Comparison of ENCODE assay signal across 8 cellular contexts in genomic region chr11:61791737-61792309, GRCh38. TPM values are rescaled to one million over a fixed set of nuclear protein-coding genes. Genes with fewer than 3 reads are reported as not detected.
DNase-seq lines count a peak whose midpoint lies in the region; ATAC-seq and TF ChIP-seq lines count a peak whose summit lies in the region.

No MANE protein-coding gene starts in this region.

- H2AFZ ChIP-seq in GM23248 = peak overlapping the region; percentile 88

- no peak for TF ChIP-seq RAD21 in liver (IDR thresholded peaks at IDR 0.05)

- no peaks in the 10 kb centered on the region for H4K20me1 ChIP-seq in GM23248 (ENCODE audit: insufficient read depth)

- DNase-seq in COLO668 (lab: John Stamatoyannopoulos, UW; ENCODE audit: unreplicated experiment) (peak; percentile 62), GM23248 (peak; percentile 98), NAMALWA (ENCODE audit: low spot score) (peak; percentile 72), T1000 (lab: John Stamatoyannopoulos, UW) (peak; percentile 66), ecto neural progenitor cell (ENCODE audit: low spot score) (peak; percentile 71)
- DNase-seq in stimulated activated CD8-positive, alpha-beta memory T cell treated with anti-CD3 and anti-CD28 coated beads, Interleukin-4, amount 100 ng/mL, for 48 hours = peak; percentile 67

- H3K27me3 ChIP-seq in GM23248 (replicated peaks; ENCODE audit: insufficient read depth) = no peaks in the 10 kb centered on the region
- H3K27me3 ChIP-seq in liver (ENCODE audit: control insufficient read depth in 4 of 4, insufficient read depth in 4 of 4, low read length in 3 of 4) = no peaks in the 10 kb centered on the region

- in situ Hi-C loops in GM23248 (cut with MboI) = no loop called here

- H3F3A ChIP-seq in GM23248 (ENCODE audit: insufficient read depth) = no peaks in the 10 kb centered on the region

- 1 to 2% methylated on average over 14 of the region's 14 CpGs for WGBS in GM23248 (ENCODE audit: low coverage in 1 of 2, low lambda C conversion rate in 2 of 2, missing lambda C conversion rate in 2 of 2), 2 experiments
- 4% methylated on average over 14 of the region's 14 CpGs for whole genome bisulfite sequencing in liver

- H3K9me3 ChIP-seq in GM23248 (ENCODE audit: low read depth) = no peaks in the 10 kb centered on the region
- H3K9me3 ChIP-seq in liver (ENCODE audit: control insufficient read depth in 4 of 4, low read length in 3 of 4) = no peaks in the 10 kb centered on the region

- peaks cover 19% of the 10 kb centered on the region; the same call in 1 of the 2 replicates for H3K4me1 ChIP-seq in GM23248 (ENCODE audit: insufficient read depth)
- H3K4me1 ChIP-seq in liver (ENCODE audit: control insufficient read depth in 4 of 4, insufficient read depth in 4 of 4, low read length in 3 of 4) = peaks cover 0 to 16% (median 15%) of the 10 kb centered on the region in 4 donors

- no peak for TF ChIP-seq POLR2A in GM18505 (IDR thresholded peaks at IDR 0.05; ENCODE audit: borderline replicate concordance, extremely low read depth, insufficient read depth, insufficient read length)

- H3K36me3 ChIP-seq in GM23248 (ENCODE audit: low read depth) = 0 out of 2 replicates have a peak, but pooled peaks cover 12% of the 10 kb centered on the region
- H3K36me3 ChIP-seq in liver (ENCODE audit: control insufficient read depth in 4 of 4, insufficient read depth in 3 of 4, low read depth in 1 of 4, low read length in 3 of 4) = peaks cover 10 to 33% (median 20%) of the 10 kb centered on the region in 4 donors

- H3K4me2 ChIP-seq in GM23248 (ENCODE audit: unreplicated experiment) = peak overlapping the region; percentile 86

- H3K9me2 ChIP-seq in GM23248 (ENCODE audit: insufficient read depth) = no peaks in the 10 kb centered on the region

- peaks cover 67% of the 10 kb centered on the region for H3K79me2 ChIP-seq in GM23248 (ENCODE audit: insufficient read depth)

- H3K27ac ChIP-seq in GM23248 = peak overlapping the region; percentile 98
- H3K27ac ChIP-seq in liver (ENCODE audit: low read depth in 1 of 2, low read length in 2 of 2) = peak overlapping the region; percentile 93 to 98

- H3K9ac ChIP-seq in GM23248 (peak overlapping the region; percentile 99), liver (ENCODE audit: low read depth in 1 of 2, low read length in 2 of 2) (peak overlapping the region; percentile 96 to 99)

- no peak for ATAC-seq in GM18505 (IDR thresholded peaks at IDR 0.05; ENCODE audit: unreplicated experiment)

- no peak for TF ChIP-seq CTCF in liver (IDR thresholded peaks at IDR 0.05; ENCODE audit: low read depth, low read length, missing input control)

- H3K4me3 ChIP-seq in GM23248 = peak overlapping the region; percentile 95
- peak overlapping the region; percentile 71 to 98 (median 91) for H3K4me3 ChIP-seq in liver (ENCODE audit: low read depth in 1 of 3, low read length in 3 of 3)

TF ChIP-seq in liver, 16 proteins besides CTCF, POLR2A, EP300 and RAD21:
- TF ChIP-seq SP1 (IDR thresholded peaks at IDR 0.05) (no peak), GABPA (IDR thresholded peaks at IDR 0.05 in 1 of 2, conservative IDR thresholded peaks at IDR 0.05 in 1 of 2) (no peak), FOXA1 (IDR thresholded peaks at IDR 0.05) (no peak), EGR1 (IDR thresholded peaks at IDR 0.05; ENCODE audit: low read depth in 2 of 2) (no peak), HNF4A (conservative IDR thresholded peaks at IDR 0.05) (no peak), ATF3 (IDR thresholded peaks at IDR 0.05) (no peak)

RNA-seq across cellular contexts. Expression of gene TMEM258, which starts 0.6 kb away (rescaled TPM):
- 28.5 and 72.8 TPM in 2 replicates for total RNA-seq in GM23248 (2014; rRNA removed; shearing (Covaris generic))
- polyA plus RNA-seq in GM23248 (2016; fragmentation: Nextera tagmentation; extraction: Ambion mirVana) (258 and 259 TPM in 2 replicates), liver (100 to 1,000 TPM; 120 to 136 TPM)
- 10 to 100 TPM; 31.0 to 77.8 TPM for total RNA-seq in liver

RNA-seq across cellular contexts. Expression of gene FEN1, which starts 0.9 kb away (rescaled TPM):
- total RNA-seq in GM23248 (2014; rRNA removed; shearing (Covaris generic)) = 29.0 and 29.2 TPM in 2 replicates
- polyA plus RNA-seq in GM23248 (2016; fragmentation: Nextera tagmentation; extraction: Ambion mirVana) (29.1 and 31.5 TPM in 2 replicates), liver (10 to 100 TPM in 1 of 2 donors, 1 to 10 TPM in 1; 4.5 to 10.0 TPM)
- 10 to 100 TPM in 1 of 2 donors, 1 to 10 TPM in 1; 9.0 to 46.5 TPM for total RNA-seq in liver

RNA-seq across cellular contexts. Expression of gene FADS1, which starts 25.0 kb away (rescaled TPM):
- total RNA-seq in GM23248 (2014; rRNA removed; shearing (Covaris generic)) = 12.9 and 44.9 TPM in 2 replicates
- polyA plus RNA-seq in GM23248 (2016; fragmentation: Nextera tagmentation; extraction: Ambion mirVana) (19.7 and 21.6 TPM in 2 replicates), liver (10 to 100 TPM; 16.8 to 44.8 TPM)
- total RNA-seq in liver = 100 to 1,000 TPM in 1 of 2 donors, 10 to 100 TPM in 1; 72.7 to 137 TPM

RNA-seq across cellular contexts. Expression of gene FADS2, which starts 36.3 kb away (rescaled TPM):
- total RNA-seq in GM23248 (2014; rRNA removed; shearing (Covaris generic)) = 5.2 and 7.7 TPM in 2 replicates
- polyA plus RNA-seq in GM23248 (2016; fragmentation: Nextera tagmentation; extraction: Ambion mirVana) = 5.5 and 6.3 TPM in 2 replicates
- 100 to 1,000 TPM in 1 of 2 donors, 10 to 100 TPM in 1; 65.4 to 281 TPM for total RNA-seq in liver
- 100 to 1,000 TPM in 1 of 2 donors, 1 to 10 TPM in 1; 2.8 to 104 TPM for polyA plus RNA-seq in liver

RNA-seq across cellular contexts. Expression of gene MYRF, which starts 39.4 kb away (rescaled TPM):
- total RNA-seq in GM23248 (2014; rRNA removed; shearing (Covaris generic)) = not detected in 2 replicates
- polyA plus RNA-seq in GM23248 (2016; fragmentation: Nextera tagmentation; extraction: Ambion mirVana) (0.05 and 0.16 TPM in 2 replicates), liver (1 to 10 TPM; 4.4 to 4.5 TPM)
- 1 to 10 TPM; 3.5 to 6.5 TPM for total RNA-seq in liver
